Comparison of ENCODE assay signal across 8 cellular contexts in the genomic region with DNA sequence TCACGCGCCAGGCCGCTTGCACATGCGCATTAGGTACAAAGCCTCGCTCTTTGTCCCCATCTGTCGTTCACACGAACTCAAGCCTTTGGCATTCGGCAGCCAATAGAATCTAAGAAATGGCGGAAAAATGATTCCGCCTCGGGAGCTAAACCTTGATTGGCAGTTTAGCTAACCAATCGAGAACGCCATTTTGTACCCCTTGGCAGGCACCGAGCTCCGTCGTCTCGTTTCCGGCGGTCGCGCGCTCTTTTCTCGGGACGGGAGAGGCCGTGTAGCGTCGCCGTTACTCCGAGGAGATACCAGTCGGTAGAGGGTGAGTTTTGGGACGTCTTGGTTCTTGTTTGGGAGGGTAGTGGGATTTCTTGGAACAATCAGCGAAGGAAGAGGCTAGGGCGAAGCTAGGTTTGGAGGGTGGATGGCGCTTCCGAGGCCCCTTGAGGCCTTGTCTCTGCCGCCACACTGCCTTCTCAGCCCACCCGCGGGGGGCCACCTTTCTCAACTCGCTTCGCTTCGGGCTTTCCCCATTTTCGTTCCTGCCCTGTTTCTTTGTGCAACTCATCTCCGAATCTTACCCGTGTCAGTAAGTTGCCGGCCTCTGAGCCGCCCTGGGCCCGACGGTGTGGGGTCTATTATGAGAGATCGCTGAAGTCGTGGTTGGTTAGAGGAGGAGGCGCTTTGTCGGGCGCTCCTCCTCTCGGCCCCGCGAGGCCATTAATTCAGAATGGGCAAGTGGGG. TPM values are rescaled to one million over a fixed set of nuclear protein-coding genes. Genes with fewer than 3 reads are reported as not detected.
DNase-seq lines count a peak whose midpoint lies in the region; ATAC-seq and TF ChIP-seq lines count a peak whose summit lies in the region.

A gene with protein sequence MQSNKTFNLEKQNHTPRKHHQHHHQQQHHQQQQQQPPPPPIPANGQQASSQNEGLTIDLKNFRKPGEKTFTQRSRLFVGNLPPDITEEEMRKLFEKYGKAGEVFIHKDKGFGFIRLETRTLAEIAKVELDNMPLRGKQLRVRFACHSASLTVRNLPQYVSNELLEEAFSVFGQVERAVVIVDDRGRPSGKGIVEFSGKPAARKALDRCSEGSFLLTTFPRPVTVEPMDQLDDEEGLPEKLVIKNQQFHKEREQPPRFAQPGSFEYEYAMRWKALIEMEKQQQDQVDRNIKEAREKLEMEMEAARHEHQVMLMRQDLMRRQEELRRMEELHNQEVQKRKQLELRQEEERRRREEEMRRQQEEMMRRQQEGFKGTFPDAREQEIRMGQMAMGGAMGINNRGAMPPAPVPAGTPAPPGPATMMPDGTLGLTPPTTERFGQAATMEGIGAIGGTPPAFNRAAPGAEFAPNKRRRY (plus strand): TSS at position 227 of the 735 bp plus-strand sequence. CDS start 7,003 bp downstream, outside the sequence.

- peak; percentile 19; the same call in 1 of the 2 replicates for TF ChIP-seq CTCF in AG04450 (IDR thresholded peaks at IDR 0.05; ENCODE audit: low read depth, low read length)
- no peak for TF ChIP-seq CTCF in activated B cell treated with CpG ODN at 0.5 μM for 24 hours (IDR thresholded peaks at IDR 0.05)

- intact Hi-C loops in activated B cell treated with CpG ODN at 0.5 μM for 24 hours (cut with micrococcal nuclease) = loop anchor here (1.0 to 10.0 kb wide), 8 partner anchors 29 to 519 kb away; a partner anchor contains a TSS

- H3K9me3 Mint-ChIP-seq in activated B cell treated with CpG ODN at 0.5 μM for 24 hours = no peaks in the 10 kb centered on the region
- no peaks in the 10 kb centered on the region for H3K9me3 Mint-ChIP-seq in immature natural killer cell

- H3K27ac Mint-ChIP-seq in activated B cell treated with CpG ODN at 0.5 μM for 24 hours (peak within 1 kb of the TSS; percentile 99), immature natural killer cell (peak within 1 kb of the TSS; percentile 96 to 99 (median 98))

- DNase-seq in AG04450 (ENCODE audit: low read depth, low spot score) (peak; percentile 96), NCI-H345 (lab: John Stamatoyannopoulos, UW) (peak; percentile 99), activated B cell treated with CpG ODN at 0.5 μM for 24 hours (peak; percentile 53), caudate nucleus (lab: John Stamatoyannopoulos, UW) (peak; percentile 12 to 95 (median 80)), immature natural killer cell (peak; percentile 88 to 93 (median 91)), smooth muscle cell of the brain vasculature (ENCODE audit: low read depth, low spot score) (peak; percentile 91)

- H3K36me3 Mint-ChIP-seq in activated B cell treated with CpG ODN at 0.5 μM for 24 hours (ENCODE audit: low read depth) = peaks cover 21% of the 10 kb centered on the region
- H3K36me3 Mint-ChIP-seq in immature natural killer cell = no peaks in the 10 kb centered on the region

- H3K27ac ChIP-seq in AG04450 (ENCODE audit: low read depth, low read length) = peak within 1 kb of the TSS; percentile 92
- H3K27ac ChIP-seq in caudate nucleus (ENCODE audit: low read depth, low read length) = peak within 1 kb of the TSS; percentile 96

- peak; percentile 88 for ATAC-seq in GM18909 (IDR thresholded peaks at IDR 0.05; ENCODE audit: poor library complexity, unreplicated experiment)
- peak; percentile 85 for ATAC-seq in HG03175 (IDR thresholded peaks at IDR 0.05; ENCODE audit: unreplicated experiment)
- peak; percentile 87 for ATAC-seq in activated B cell treated with CpG ODN at 0.5 μM for 24 hours (ENCODE audit: low read depth)

- H3K27me3 ChIP-seq in AG04450 (ENCODE audit: control insufficient read depth, insufficient read depth, low read length) = no peaks in the 10 kb centered on the region

- H3K4me3 Mint-ChIP-seq in activated B cell treated with CpG ODN at 0.5 μM for 24 hours (peak within 1 kb of the TSS; percentile 99), immature natural killer cell (peak within 1 kb of the TSS; percentile 97 to 98 (median 98))

- POLR2A ChIA-PET in AG04450 (lab: Yijun Ruan, JAX) (interaction anchor here (0.6 to 1.9 kb wide), 16 partner anchors 9 to 315 kb away, joined by 3 to 15 read pairs (median 5); a partner anchor contains a TSS), activated B cell treated with CpG ODN at 0.5 μM for 24 hours (lab: Charles Lee) (interaction anchor here (0.6 to 3.0 kb wide), 16 partner anchors 9 to 439 kb away, joined by 3 to 77 read pairs (median 7); a partner anchor contains a TSS)

- H3K27me3 Mint-ChIP-seq in activated B cell treated with CpG ODN at 0.5 μM for 24 hours = no peaks in the 10 kb centered on the region
- peaks cover 7 to 18% (median 10%) of the 10 kb centered on the region in 3 donors for H3K27me3 Mint-ChIP-seq in immature natural killer cell (ENCODE audit: low read depth in 3 of 3)

- peak within 1 kb of the TSS; percentile 74 for H3K4me3 ChIP-seq in AG04450 (ENCODE audit: low read depth, low read length)

- CTCF ChIA-PET in AG04450 (lab: Charles Lee) = interaction anchor here (0.6 to 1.2 kb wide), 2 partner anchors 18 to 66 kb away, joined by 3 read pairs; a partner anchor contains a TSS
- CTCF ChIA-PET in activated B cell treated with CpG ODN at 0.5 μM for 24 hours (lab: Charles Lee) = interaction anchor here (0.8 to 1.5 kb wide), 5 partner anchors 9 to 102 kb away, joined by 3 to 4 read pairs (median 4); a partner anchor contains a TSS

- H3K9me3 ChIP-seq in AG04450 (ENCODE audit: control insufficient read depth, insufficient read depth, low read length) = no peaks in the 10 kb centered on the region

- H3K4me1 Mint-ChIP-seq in activated B cell treated with CpG ODN at 0.5 μM for 24 hours = peaks cover 18% of the 10 kb centered on the region
- H3K4me1 Mint-ChIP-seq in immature natural killer cell = peaks cover 32 to 39% of the 10 kb centered on the region in 2 donors

RNA-seq across cellular contexts. Expression of the gene that starts here (rescaled TPM):
- 279 and 437 TPM in 2 replicates for polyA plus RNA-seq in AG04450 (2011; rRNA removed)
- polyA minus RNA-seq in AG04450 (2011; rRNA and poly(A)+ RNA removed) = 366 and 508 TPM in 2 replicates
- 398 and 462 TPM in 2 replicates for total RNA-seq in activated B cell treated with CpG ODN at 0.5 μM for 24 hours
- polyA plus RNA-seq in immature natural killer cell = 100 to 1,000 TPM; 150 to 230 (median 188) TPM

Comparison
In these comparisons a context has a peak if more than half of its experiments do, and no peak if none do; other contexts are left out.
1. Peak in every context shown above with its lines: DNase-seq, ATAC-seq, H3K4me3 ChIP-seq and H3K27ac ChIP-seq.